ENCODE assay signal across 19 cellular contexts in genomic region chrX:72208126-72208525, GRCh38. TPM values are rescaled to one million over a fixed set of nuclear protein-coding genes. Genes with fewer than 3 reads are reported as not detected.
DNase-seq lines count a peak whose midpoint lies in the region; ATAC-seq and TF ChIP-seq lines count a peak whose summit lies in the region.
"Had no signal": no experiment of that assay in that cellular context is flagged by ENCODE, and none has a peak within 500 bp of the region (broad histone marks: within the 10 kb centered on the region; RNA-seq: fewer than 3 reads in every experiment).

No MANE protein-coding gene starts in this region.

- H3K9me3 ChIP-seq in heart right ventricle: no peaks in the 10 kb centered on the region
- H3K9me3 ChIP-seq: SK-N-SH had no signal

- WGBS in heart right ventricle, 2 donors: 80 to 82% methylated on average over 4 of the region's 4 CpGs

- no peak for ATAC-seq in GM18511 (IDR thresholded peaks at IDR 0.05; ENCODE audit: unreplicated experiment)
- no peak for ATAC-seq in HG02759 (IDR thresholded peaks at IDR 0.05; ENCODE audit: unreplicated experiment)
- ATAC-seq in heart right ventricle: no peak

- intact Hi-C loops in heart right ventricle (cut with DNase I): no loop called here

- peaks cover 0 to 14% (median 0%) of the 10 kb centered on the region in 7 donors for H3K27me3 ChIP-seq in heart right ventricle

- no peak overlapping the region for H3K27ac ChIP-seq in heart right ventricle

- TF ChIP-seq CTCF in fibroblast of mammary gland (conservative IDR thresholded peaks at IDR 0.05; ENCODE audit: control insufficient read depth, insufficient read depth, low read depth, low read length) (no peak), heart right ventricle (IDR thresholded peaks at IDR 0.05) (no peak)

- DNase-seq in EL (peak; percentile 9), RKO (ENCODE audit: low spot score) (peak; percentile 4), fibroblast of mammary gland (ENCODE audit: low read depth) (peak; percentile 45), cortex of kidney (lab: John Stamatoyannopoulos, UW) (no peak), heart right ventricle (no peak)
- DNase-seq: CD4-positive, alpha-beta T cell; GOT3; KBM-7; NCI-H1105 treated with DMSO at 0.1 percent for 48 hours; NCI-H1694 treated with DMSO at 0.1 percent for 48 hours; NCI-H2107; NCI-H2227 treated with DMSO at 0.1 percent for 48 hours; NCI-H510A treated with DMSO at 0.1 percent for 48 hours; NCI-H774; RPMI8226; SHP77 treated with DMSO at 0.1 percent for 48 hours; SK-N-SH had no signal

- peaks cover 0 to 40% (median 0%) of the 10 kb centered on the region in 9 donors for H3K36me3 ChIP-seq in heart right ventricle

- H3K4me1 ChIP-seq in heart right ventricle: no peaks in the 10 kb centered on the region

- no peak overlapping the region for H3K4me3 ChIP-seq in fibroblast of mammary gland (ENCODE audit: control insufficient read depth, low read depth, low read length)
- H3K4me3 ChIP-seq in heart right ventricle: no peak overlapping the region

RNA-seq across cellular contexts. Expression of gene PIN4, which starts 26.6 kb away (rescaled TPM):
- total RNA-seq in heart right ventricle: 10 to 100 TPM in 6 of 10 donors, 1 to 10 TPM in 4; 6.9 to 15.6 (median 10.5) TPM
- 10 to 100 TPM; 17.7 to 52.8 TPM for polyA plus RNA-seq in heart right ventricle

RNA-seq across cellular contexts. Expression of gene ERCC6L, which starts 30.7 kb away (rescaled TPM):
- total RNA-seq in heart right ventricle: under 1 TPM in 3 of 10 donors, not detected in 7; 0.08 to 0.23 (median 0.17) TPM
- polyA plus RNA-seq in heart right ventricle: under 1 TPM in 1 of 2 donors, not detected in 1; 0.01 TPM

Comparison
In these comparisons a context has a peak if more than half of its experiments do, and no peak if none do; other contexts are left out.
1. DNase-seq: peak in EL (single experiment), RKO (single experiment) and fibroblast of mammary gland (single experiment); none in cortex of kidney (single experiment) and heart right ventricle (0 of 2).